15 cellular contexts compared by ENCODE assay signal in the genomic region with DNA sequence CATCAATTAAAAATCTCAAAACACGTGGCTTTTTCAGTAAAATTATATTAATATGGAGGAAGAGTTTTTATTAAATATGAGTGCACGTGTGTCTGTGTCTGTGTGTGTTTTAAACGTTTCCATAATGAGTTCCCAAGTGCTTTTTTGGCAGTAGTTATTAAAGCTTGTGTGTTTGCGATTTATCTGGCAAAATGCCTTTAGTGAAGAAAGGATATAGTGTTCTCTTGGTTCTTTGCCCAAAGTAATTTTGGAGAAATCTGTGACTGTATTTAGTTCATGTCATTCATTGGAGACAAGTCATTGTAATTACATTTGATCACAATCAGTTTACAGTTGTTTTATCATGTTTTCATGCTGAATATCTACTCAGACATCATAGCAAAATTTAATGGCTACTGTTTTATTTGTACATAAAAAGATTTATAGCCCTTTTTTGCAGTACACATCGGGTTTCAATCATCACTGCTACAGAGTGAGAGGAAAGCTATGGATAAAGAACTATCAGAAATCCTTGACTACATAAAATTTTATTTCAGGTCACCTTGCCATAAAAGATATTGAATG.
DNase-seq lines count a peak whose midpoint lies in the region; ATAC-seq and TF ChIP-seq lines count a peak whose summit lies in the region.
"Had no signal": no experiment of that assay in that cellular context is flagged by ENCODE, and none has a peak within 500 bp of the region (broad histone marks: within the 10 kb centered on the region; RNA-seq: fewer than 3 reads in every experiment).

No MANE protein-coding gene starts in this region.

- peak; percentile 80 for DNase-seq in COLO829 (ENCODE audit: low spot score)
- peak; percentile 59 for DNase-seq in NCI-H2196 (lab: John Stamatoyannopoulos, UW; ENCODE audit: unreplicated experiment)
- peak; percentile 8 for DNase-seq in esophagus muscularis mucosa (ENCODE audit: extremely low spot score)
- no peak for DNase-seq in LoVo (ENCODE audit: low spot score)
- no peak for DNase-seq in hippocampal formation (lab: John Stamatoyannopoulos, UW)
- no peak for DNase-seq in activated naive CD4-positive, alpha-beta T cell treated with anti-CD3 and anti-CD28 coated beads, Interleukin-2, amount 50 U/mL, for 16 hours
- DNase-seq: activated CD8-positive, alpha-beta T cell treated with anti-CD3 and anti-CD28 coated beads for 36 hours; amniotic stem cell; endodermal cell; immature natural killer cell; Kasumi-1; NCI-H510A; retina had no signal

- H3K27me3 ChIP-seq in HUES6 (ENCODE audit: control insufficient read depth, insufficient read depth, low read length) (no peaks in the 10 kb centered on the region), esophagus muscularis mucosa (no peaks in the 10 kb centered on the region)

- H3K4me3 ChIP-seq in HUES6 (ENCODE audit: low read depth, low read length) = no peak overlapping the region
- no peak overlapping the region for H3K4me3 ChIP-seq in esophagus muscularis mucosa

- no peak overlapping the region for H3K27ac ChIP-seq in HUES6 (ENCODE audit: low read depth, low read length)
- H3K27ac ChIP-seq in esophagus muscularis mucosa (replicated peaks in 1 of 4) = no peak overlapping the region

- WGBS in esophagus muscularis mucosa = 37% methylated on average over 5 of the region's 5 CpGs

- ATAC-seq in GM21576 (IDR thresholded peaks at IDR 0.05; ENCODE audit: unreplicated experiment) = no peak
- ATAC-seq: activated CD8-positive, alpha-beta T cell treated with anti-CD3 and anti-CD28 coated beads for 36 hours had no signal

- TF ChIP-seq EP300 in esophagus muscularis mucosa (IDR thresholded peaks at IDR 0.05) = no peak

- H3K36me3 ChIP-seq in HUES6 (ENCODE audit: control insufficient read depth, insufficient read depth, low read length) (no peaks in the 10 kb centered on the region), esophagus muscularis mucosa (no peaks in the 10 kb centered on the region)

- no peak for TF ChIP-seq CTCF in esophagus muscularis mucosa (IDR thresholded peaks at IDR 0.05)

- peak overlapping the region; percentile 14 for H3K9ac ChIP-seq in HUES6 (ENCODE audit: low read length)

- H3K4me1 ChIP-seq in HUES6 (ENCODE audit: control insufficient read depth, insufficient read depth, low read length) = peaks cover 22% of the 10 kb centered on the region
- H3K4me1 ChIP-seq in esophagus muscularis mucosa = peaks cover 0 to 13% (median 7%) of the 10 kb centered on the region in 4 donors

- H3K9me3 ChIP-seq in HUES6 (ENCODE audit: control insufficient read depth, insufficient read depth, low read depth, low read length) (no peaks in the 10 kb centered on the region), esophagus muscularis mucosa (no peaks in the 10 kb centered on the region)

- intact Hi-C loops in esophagus muscularis mucosa (cut with DNase I) = no loop called here

- TF ChIP-seq POLR2A in esophagus muscularis mucosa (IDR thresholded peaks at IDR 0.05; ENCODE audit: low read depth) = no peak

Comparison
In these comparisons a context has a peak if more than half of its experiments do, and no peak if none do; other contexts are left out.
1. DNase-seq: peak in COLO829 (single experiment), NCI-H2196 (single experiment) and esophagus muscularis mucosa (single experiment); none in LoVo (single experiment), hippocampal formation (0 of 2) and activated naive CD4-positive, alpha-beta T cell treated with anti-CD3 and anti-CD28 coated beads, Interleukin-2, amount 50 U/mL, for 16 hours (single experiment).